Comparison of ENCODE assay signal across 8 cellular contexts in the genomic region with DNA sequence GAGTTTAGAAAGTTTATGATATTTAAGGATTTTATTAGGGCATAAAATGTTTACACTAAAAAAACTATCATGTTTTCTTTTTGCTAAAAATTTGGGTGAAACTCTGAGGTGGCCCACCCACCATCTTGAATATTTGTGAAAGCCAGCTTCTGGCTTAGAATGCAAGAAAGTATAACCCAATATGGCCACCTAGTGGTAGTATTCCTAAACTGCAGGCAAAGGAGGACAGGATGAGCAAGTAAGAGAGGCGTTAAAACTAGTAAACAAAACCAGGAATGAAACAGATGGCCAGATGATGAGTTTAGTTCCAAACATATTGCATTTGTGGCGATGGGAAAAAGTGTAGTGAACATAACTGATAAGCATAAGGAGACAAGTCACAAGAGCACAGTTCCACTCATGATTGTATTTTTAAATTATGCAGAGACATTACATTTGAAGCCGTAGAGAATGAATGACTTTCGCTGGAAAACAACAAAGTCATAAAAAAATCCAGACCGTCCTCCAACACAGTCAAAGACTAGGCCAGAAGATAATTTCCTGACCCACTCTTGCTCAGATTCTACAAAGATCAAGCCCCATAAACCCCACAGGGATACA.
A peak's percentile ranks its signal among the peaks of the same experiment; 100 is the strongest.
DNase-seq lines count a peak whose midpoint lies in the region; ATAC-seq, FAIRE-seq and TF ChIP-seq lines count a peak whose summit lies in the region.

No MANE protein-coding gene starts in this region.

- H3K4me2 ChIP-seq in A549 = no peak overlapping the region

- H3K27me3 Mint-ChIP-seq in naive B cell = no peaks in the 10 kb centered on the region

- H3K4me3 Mint-ChIP-seq in naive B cell = no peak overlapping the region

- peak; percentile 79 to 81 for TF ChIP-seq RAD21 in A549 (conservative IDR thresholded peaks at IDR 0.05 in 1 of 2, IDR thresholded peaks at IDR 0.05 in 1 of 2)

- WGBS in A549 (ENCODE audit: missing lambda C conversion rate) = 50% methylated on average over 5 of the region's 5 CpGs

- ATAC-seq in A549 = peak; percentile 74 to 87; a peak in 5 of 6 replicates
- peak; percentile 80 for ATAC-seq in HG02759 (IDR thresholded peaks at IDR 0.05; ENCODE audit: unreplicated experiment)
- ATAC-seq in naive B cell (ENCODE audit: low read depth in 2 of 2) = no peak

- peak; percentile 87 for TF ChIP-seq CTCF in A549 (IDR thresholded peaks at IDR 0.05)
- peak; percentile 93 for TF ChIP-seq CTCF in epithelial cell of proximal tubule (conservative IDR thresholded peaks at IDR 0.05; ENCODE audit: low read depth, low read length)

- TF ChIP-seq POLR2A in A549 (IDR thresholded peaks at IDR 0.05; ENCODE audit: low read length) = no peak

- no peaks in the 10 kb centered on the region for H3K4me1 Mint-ChIP-seq in naive B cell

- POLR2A ChIA-PET in A549 (lab: Yijun Ruan, JAX) = no interaction called here

- H3K4me3 ChIP-seq in A549 (no peak overlapping the region), epithelial cell of proximal tubule (ENCODE audit: low read depth, low read length) (no peak overlapping the region)

- no peak overlapping the region for H3K27ac ChIP-seq in A549

- no peaks in the 10 kb centered on the region for H3K4me1 ChIP-seq in A549

- peak; percentile 89 for FAIRE-seq in A549 (lab: Jason Lieb, UNC)
- peak; percentile 83 for FAIRE-seq in TTC549 (lab: Jason Lieb, UNC)

- H3K36me3 Mint-ChIP-seq in naive B cell = peaks cover 5 to 8% of the 10 kb centered on the region in 2 donors

- H3K9me3 ChIP-seq in A549 = no peaks in the 10 kb centered on the region

- H3K27ac Mint-ChIP-seq in naive B cell = no peak overlapping the region

- CTCF ChIA-PET in A549 (lab: Yijun Ruan, JAX) = interaction anchor here (0.6 to 5.2 kb wide), 25 partner anchors 8 to 202 kb away, joined by 3 to 50 read pairs (median 5); no protein-coding TSS in a partner anchor

- DNase-seq in A549 (ENCODE audit: low read depth in 1 of 2, low spot score in 1 of 2) (peak; percentile 71 to 85), GM04504 (ENCODE audit: low read depth) (peak; percentile 64), NCI-H2081 (lab: John Stamatoyannopoulos, UW) (peak; percentile 72 to 74), epithelial cell of proximal tubule (ENCODE audit: low read depth) (peak; percentile 36), naive B cell (peak; percentile 26)
- DNase-seq in activated effector memory CD4-positive, alpha-beta T cell treated with anti-CD3 and anti-CD28 coated beads, Interleukin-2, amount 50 U/mL, for 16 hours = no peak

- peaks cover 3 to 10% (median 7%) of the 10 kb centered on the region in 7 donors for H3K9me3 Mint-ChIP-seq in naive B cell

- TF ChIP-seq EP300 in A549 (IDR thresholded peaks at IDR 0.05) = no peak

TF ChIP-seq in A549, 52 proteins besides CTCF, POLR2A, EP300 and RAD21:
- TF ChIP-seq SMC3 (IDR thresholded peaks at IDR 0.05) (peak; percentile 72), HEYL (CRISPR knock-in tag; IDR thresholded peaks at IDR 0.05) (no peak)

Comparison
In these comparisons a context has a peak if more than half of its experiments do, and no peak if none do; other contexts are left out.
1. ATAC-seq: peak in A549 (2 of 2) and HG02759 (single experiment); none in naive B cell (0 of 2).